ENCODE assay signal across 18 cellular contexts in genomic region chr6:3340891-3341290, GRCh38.
A peak's percentile ranks its signal among the peaks of the same experiment; 100 is the strongest.
DNase-seq lines count a peak whose midpoint lies in the region; ATAC-seq, FAIRE-seq and TF ChIP-seq lines count a peak whose summit lies in the region.
"Had no signal": no experiment of that assay in that cellular context is flagged by ENCODE, and none has a peak within 500 bp of the region (broad histone marks: within the 10 kb centered on the region; RNA-seq: fewer than 3 reads in every experiment).

No MANE protein-coding gene starts in this region.

- no peak for TF ChIP-seq CTCF in esophagus muscularis mucosa (IDR thresholded peaks at IDR 0.05)
- no peak for TF ChIP-seq CTCF in BE2C (IDR thresholded peaks at IDR 0.05; ENCODE audit: low read depth, low read length)
- no peak for TF ChIP-seq CTCF in natural killer cell (IDR thresholded peaks at IDR 0.05)

- H3K9me3 ChIP-seq in SJCRH30 (replicated peaks) (no peaks in the 10 kb centered on the region), esophagus muscularis mucosa (no peaks in the 10 kb centered on the region), mesodermal cell (ENCODE audit: control insufficient read depth, low read length) (no peaks in the 10 kb centered on the region), BE2C (no peaks in the 10 kb centered on the region)
- H3K9me3 ChIP-seq: MG63 had no signal

- no peak overlapping the region for H3K4me3 ChIP-seq in SJCRH30
- no peak overlapping the region for H3K4me3 ChIP-seq in esophagus muscularis mucosa
- H3K4me3 ChIP-seq in mesodermal cell (ENCODE audit: extremely low read depth, insufficient read depth, low read length, poor library complexity, severe bottlenecking): no peak overlapping the region
- no peak overlapping the region for H3K4me3 ChIP-seq in BE2C (ENCODE audit: low read depth, low read length)
- H3K4me3 ChIP-seq: MG63 had no signal

- WGBS in esophagus muscularis mucosa: 76% methylated on average over 4 of the region's 4 CpGs
- 40 to 86% methylated on average over 1 of the region's 4 CpGs for WGBS in mesodermal cell (ENCODE audit: insufficient coverage in 2 of 2), 2 experiments

- no peaks in the 10 kb centered on the region for H3K36me3 ChIP-seq in SJCRH30
- no peaks in the 10 kb centered on the region for H3K36me3 ChIP-seq in esophagus muscularis mucosa
- H3K36me3 ChIP-seq in mesodermal cell (ENCODE audit: control insufficient read depth, insufficient read depth, low read length): no peaks in the 10 kb centered on the region
- no peaks in the 10 kb centered on the region for H3K36me3 ChIP-seq in BE2C
- H3K36me3 ChIP-seq: MG63 had no signal

- peaks cover 0 to 8% of the 10 kb centered on the region in 2 donors for H3K4me1 Mint-ChIP-seq in natural killer cell

- TF ChIP-seq POLR2A in esophagus muscularis mucosa (IDR thresholded peaks at IDR 0.05; ENCODE audit: low read depth) (no peak), GM12892 (IDR thresholded peaks at IDR 0.05; ENCODE audit: low read depth, low read length) (no peak)

- H3K27me3 ChIP-seq in SJCRH30: no peaks in the 10 kb centered on the region
- no peaks in the 10 kb centered on the region for H3K27me3 ChIP-seq in esophagus muscularis mucosa
- no peaks in the 10 kb centered on the region for H3K27me3 ChIP-seq in BE2C
- H3K27me3 ChIP-seq: MG63 had no signal

- TF ChIP-seq EP300 in esophagus muscularis mucosa (IDR thresholded peaks at IDR 0.05): no peak

- no peak overlapping the region for H3K27ac Mint-ChIP-seq in natural killer cell
- H3K27ac Mint-ChIP-seq: stimulated activated effector memory CD8-positive, alpha-beta T cell treated with anti-CD3 and anti-CD28 coated beads, Interleukin-12 subunit alpha, Interleukin-12 subunit beta, amount 100 ng/mL, for 72 hours had no signal

- no peaks in the 10 kb centered on the region for H3K36me3 Mint-ChIP-seq in natural killer cell
- H3K36me3 Mint-ChIP-seq: stimulated activated effector memory CD8-positive, alpha-beta T cell treated with anti-CD3 and anti-CD28 coated beads, Interleukin-12 subunit alpha, Interleukin-12 subunit beta, amount 100 ng/mL, for 72 hours had no signal

- no peaks in the 10 kb centered on the region for H3K9me3 Mint-ChIP-seq in natural killer cell
- H3K9me3 Mint-ChIP-seq: stimulated activated effector memory CD8-positive, alpha-beta T cell treated with anti-CD3 and anti-CD28 coated beads, Interleukin-12 subunit alpha, Interleukin-12 subunit beta, amount 100 ng/mL, for 72 hours had no signal

- H3K4me1 ChIP-seq in SJCRH30: peaks cover 33% of the 10 kb centered on the region
- H3K4me1 ChIP-seq in esophagus muscularis mucosa: peaks cover 13 to 59% (median 53%) of the 10 kb centered on the region in 4 donors
- peaks cover 32% of the 10 kb centered on the region for H3K4me1 ChIP-seq in mesodermal cell (ENCODE audit: control insufficient read depth, insufficient read depth, low read length, poor library complexity, severe bottlenecking)
- no peaks in the 10 kb centered on the region for H3K4me1 ChIP-seq in BE2C
- H3K4me1 ChIP-seq: foreskin keratinocyte had no signal

- ATAC-seq in natural killer cell: no peak
- ATAC-seq: foreskin keratinocyte; Panc1; stimulated activated effector memory CD8-positive, alpha-beta T cell treated with anti-CD3 and anti-CD28 coated beads, Interleukin-12 subunit alpha, Interleukin-12 subunit beta, amount 100 ng/mL, for 72 hours had no signal

- peaks cover 1 to 12% of the 10 kb centered on the region in 2 donors for H3K27me3 Mint-ChIP-seq in natural killer cell (ENCODE audit: low read depth in 2 of 2)

- DNase-seq in SJCRH30 (no peak), esophagus muscularis mucosa (ENCODE audit: extremely low spot score) (no peak), substantia nigra (lab: John Stamatoyannopoulos, UW) (no peak), HTR-8/SVneo (ENCODE audit: insufficient read length, low spot score) (no peak), BE2C (no peak), GM12892 (ENCODE audit: insufficient read length) (no peak), natural killer cell (no peak)
- DNase-seq: activated CD4-positive, alpha-beta T cell treated with anti-CD3 and anti-CD28 coated beads, Interleukin-2, amount 50 U/mL, for 48 hours; activated effector memory CD4-positive, alpha-beta T cell treated with Interleukin-2 at 50 U/mL for 16 hours; cerebellar nuclear complex; foreskin keratinocyte; stimulated activated CD4-positive, alpha-beta T cell treated with anti-CD3 and anti-CD28 coated beads, Interleukin-1b, Interleukin-23, amount 100 ng/mL, for 48 hours; T-helper 2 cell had no signal

- intact Hi-C loops in esophagus muscularis mucosa (cut with DNase I) (no loop called here), natural killer cell (cut with micrococcal nuclease) (no loop called here)

- FAIRE-seq in HTR-8/SVneo (lab: Jason Lieb, UNC): no peak
- FAIRE-seq in GM12892 (lab: Jason Lieb, UNC): no peak
- FAIRE-seq: GM18507 had no signal

- H3K4me3 Mint-ChIP-seq in natural killer cell: no peak overlapping the region
- H3K4me3 Mint-ChIP-seq: stimulated activated effector memory CD8-positive, alpha-beta T cell treated with anti-CD3 and anti-CD28 coated beads, Interleukin-12 subunit alpha, Interleukin-12 subunit beta, amount 100 ng/mL, for 72 hours had no signal

- H3K27ac ChIP-seq in SJCRH30 (peak overlapping the region; percentile 58), esophagus muscularis mucosa (replicated peaks in 1 of 4) (peak overlapping the region; percentile 48 to 74 (median 58)), mesodermal cell (ENCODE audit: low read depth, low read length, severe bottlenecking) (peak overlapping the region; percentile 51), substantia nigra (ENCODE audit: low read depth, low read length, poor library complexity, severe bottlenecking) (peak overlapping the region; percentile 59)
- H3K27ac ChIP-seq: foreskin keratinocyte had no signal
